In genomic region chr9:112443200-112443599, GRCh38 we compare ENCODE assay signal across 8 cellular contexts. TPM values are rescaled to one million over a fixed set of nuclear protein-coding genes. Genes with fewer than 3 reads are reported as not detected.
DNase-seq lines count a peak whose midpoint lies in the region; ATAC-seq, FAIRE-seq and TF ChIP-seq lines count a peak whose summit lies in the region.

No MANE protein-coding gene starts in this region.

- DNase-seq in Caco-2 (no peak), HT-29 (ENCODE audit: low spot score) (peak; percentile 26), kidney (no peak), NCI-H1417 treated with DMSO at 0.1 percent for 48 hours (lab: John Stamatoyannopoulos, UW) (no peak), vagina (ENCODE audit: extremely low spot score in 2 of 2) (no peak), SJCRH30 (no peak)
- peak; percentile 5 to 8 for DNase-seq in activated CD4-positive, alpha-beta T cell treated with anti-CD3 and anti-CD28 coated beads, Interleukin-2, amount 50 U/mL, for 4 hours

- POLR2A ChIA-PET in Caco-2 (lab: Charles Lee): no interaction called here

- no peak for TF ChIP-seq POLR2A in vagina (IDR thresholded peaks at IDR 0.05)

- H3K9ac ChIP-seq in kidney (ENCODE audit: low read length in 2 of 2): no peak overlapping the region

- CTCF ChIA-PET in Caco-2 (lab: Charles Lee): interaction anchor here (1.6 kb wide), 1 partner anchor 63 kb away, joined by 3 read pairs; the partner anchor contains the start of gene HSDL2

- no peaks in the 10 kb centered on the region for H3K9me3 ChIP-seq in Caco-2
- H3K9me3 ChIP-seq in kidney (ENCODE audit: control insufficient read depth in 1 of 2, low read length in 2 of 2): no peaks in the 10 kb centered on the region
- no peaks in the 10 kb centered on the region for H3K9me3 ChIP-seq in vagina
- no peaks in the 10 kb centered on the region for H3K9me3 ChIP-seq in SJCRH30 (replicated peaks)

- H3K27me3 ChIP-seq in Caco-2 (replicated peaks; ENCODE audit: control insufficient read depth, insufficient read depth, low read length) (no peaks in the 10 kb centered on the region), vagina (no peaks in the 10 kb centered on the region), SJCRH30 (no peaks in the 10 kb centered on the region)

- peak; percentile 41 to 51 for TF ChIP-seq CTCF in Caco-2 (IDR thresholded peaks at IDR 0.05; ENCODE audit: insufficient read depth in 1 of 2, low read depth in 1 of 2, low read length in 1 of 2, severe bottlenecking in 1 of 2, unreplicated experiment in 1 of 2)
- peak; percentile 43 for TF ChIP-seq CTCF in kidney (IDR thresholded peaks at IDR 0.05; ENCODE audit: borderline replicate concordance, extremely low read depth, insufficient read depth)
- peak in 1 of 3 experiments; percentile 22 for TF ChIP-seq CTCF in vagina (IDR thresholded peaks at IDR 0.05)

- H3K4me1 Mint-ChIP-seq in Caco-2 (ENCODE audit: low read depth, unreplicated experiment): peaks cover 17% of the 10 kb centered on the region

- H3K4me3 Mint-ChIP-seq in Caco-2 (ENCODE audit: unreplicated experiment): no peak overlapping the region

- H3K36me3 Mint-ChIP-seq in Caco-2 (ENCODE audit: insufficient read depth, unreplicated experiment): peaks cover 74% of the 10 kb centered on the region

- no peaks in the 10 kb centered on the region for H3K27me3 Mint-ChIP-seq in Caco-2 (ENCODE audit: insufficient read depth, unreplicated experiment)

- no peak for ATAC-seq in HG03045 (IDR thresholded peaks at IDR 0.05; ENCODE audit: unreplicated experiment)

- no peak overlapping the region for H3K27ac Mint-ChIP-seq in Caco-2 (ENCODE audit: unreplicated experiment)

- no peak overlapping the region for H3K27ac ChIP-seq in kidney (ENCODE audit: low read depth in 2 of 2, low read length in 2 of 2)
- H3K27ac ChIP-seq in vagina: no peak overlapping the region
- H3K27ac ChIP-seq in SJCRH30: no peak overlapping the region

- H3K4me1 ChIP-seq in Caco-2 (no peaks in the 10 kb centered on the region), kidney (ENCODE audit: control insufficient read depth in 1 of 2, insufficient read depth in 1 of 2, low read depth in 1 of 2, low read length in 2 of 2) (no peaks in the 10 kb centered on the region), vagina (peaks cover 17% of the 10 kb centered on the region), SJCRH30 (peaks cover 7% of the 10 kb centered on the region; the same call in 1 of the 2 replicates)

- no peak overlapping the region for H3K4me3 ChIP-seq in Caco-2 (ENCODE audit: low read depth, low read length)
- no peak overlapping the region for H3K4me3 ChIP-seq in kidney (ENCODE audit: low read length in 2 of 2)
- no peak overlapping the region for H3K4me3 ChIP-seq in vagina
- no peak overlapping the region for H3K4me3 ChIP-seq in SJCRH30

- H3K36me3 ChIP-seq in Caco-2 (ENCODE audit: control insufficient read depth, insufficient read depth, low read length) (no peaks in the 10 kb centered on the region), kidney (ENCODE audit: control insufficient read depth in 1 of 2, insufficient read depth in 2 of 2, low read length in 2 of 2) (peaks cover 0 to 2% of the 10 kb centered on the region in 2 donors), vagina (peaks cover 0 to 10% of the 10 kb centered on the region in 2 donors), SJCRH30 (peaks cover 9% of the 10 kb centered on the region)

- FAIRE-seq in kidney (lab: Jason Lieb, UNC): no peak

- H3K9me3 Mint-ChIP-seq in Caco-2 (ENCODE audit: unreplicated experiment): no peaks in the 10 kb centered on the region

- no TSS peak for BruUV-seq in Caco-2 (replicated peaks; lab: Mats Ljungman, UMichigan)

- intact Hi-C loops in Caco-2 (cut with micrococcal nuclease; ENCODE audit: unreplicated experiment) (loop anchor here (2.0 to 10.0 kb wide), 2 partner anchors 222 to 262 kb away; no protein-coding TSS in a partner anchor), kidney (cut with DNase I) (no loop called here), vagina (cut with DNase I) (no loop called here)

RNA-seq across cellular contexts. Expression of gene KIAA1958, which starts 43.4 kb away (rescaled TPM):
- total RNA-seq in Caco-2 (2022) (20.0 and 22.7 TPM in 2 replicates), kidney (15.3 TPM), vagina (12.0 TPM)
- total RNA-seq in HT-29 (2014; rRNA removed; shearing (Covaris generic)): 7.5 and 9.2 TPM in 2 replicates
- 2.6 TPM for polyA plus RNA-seq in kidney (ENCODE audit: insufficient read depth, low read depth, low replicate concordance)
- 16.2 and 17.6 TPM in 2 replicates for total RNA-seq in SJCRH30 (2014; rRNA removed; shearing (Covaris generic))

Comparison
In these comparisons a context has a peak if more than half of its experiments do, and no peak if none do; other contexts are left out.
1. DNase-seq: peak in HT-29 (single experiment) and activated CD4-positive, alpha-beta T cell treated with anti-CD3 and anti-CD28 coated beads, Interleukin-2, amount 50 U/mL, for 4 hours (2 of 2); none in Caco-2 (0 of 2), kidney (single experiment), NCI-H1417 treated with DMSO at 0.1 percent for 48 hours (single experiment), vagina (0 of 2) and SJCRH30 (0 of 2).